8 cellular contexts compared by ENCODE assay signal in the genomic region with DNA sequence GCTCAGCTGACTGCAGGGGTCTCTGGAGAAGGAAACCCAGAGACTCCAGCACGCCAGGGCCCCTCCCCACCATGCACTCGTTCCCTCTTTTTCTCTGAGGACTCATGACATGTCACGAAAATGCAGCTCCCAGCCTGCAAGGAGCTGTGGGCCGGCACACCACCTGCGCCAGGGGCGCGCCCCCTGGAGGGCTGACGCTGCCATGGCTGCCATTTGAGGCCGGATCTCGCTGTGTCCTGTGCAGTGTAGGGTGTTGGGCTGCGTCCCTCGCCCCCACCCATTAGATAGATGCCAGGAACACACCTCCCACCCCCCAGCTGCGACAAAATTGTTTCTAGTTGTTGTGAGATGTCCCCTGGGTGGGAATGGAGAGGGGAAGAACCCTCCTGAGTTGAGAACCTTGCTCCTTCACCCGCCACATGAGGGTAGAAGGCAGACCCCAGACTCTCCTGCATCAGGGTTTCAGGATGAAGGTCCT. TPM values are rescaled to one million over a fixed set of nuclear protein-coding genes. Genes with fewer than 3 reads are reported as not detected.
DNase-seq lines count a peak whose midpoint lies in the region; ATAC-seq and TF ChIP-seq lines count a peak whose summit lies in the region.

No MANE protein-coding gene starts in this region.

- ATAC-seq in GM19035 (IDR thresholded peaks at IDR 0.05; ENCODE audit: unreplicated experiment) (peak; percentile 38), Panc1 (peak; percentile 67), psoas muscle (peak in 3 of 4 donors; percentile 15 to 38 (median 20)), aorta (ENCODE audit: low FRiP score) (no peak), GM19023 (IDR thresholded peaks at IDR 0.05; ENCODE audit: unreplicated experiment) (no peak)

- BruUV-seq in Panc1 (replicated peaks; lab: Mats Ljungman, UMichigan) = no TSS peak

- CTCF ChIA-PET in Panc1 (lab: Charles Lee) = interaction anchor here (0.7 to 1.1 kb wide), 4 partner anchors 9 to 156 kb away, joined by 4 to 5 read pairs (median 4); a partner anchor contains a TSS

- no peak overlapping the region for H3K4me3 ChIP-seq in Panc1 (ENCODE audit: low read depth in 2 of 2, low read length in 2 of 2)
- H3K4me3 ChIP-seq in psoas muscle = no peak overlapping the region
- no peak overlapping the region for H3K4me3 ChIP-seq in aorta (ENCODE audit: low read length in 2 of 2)

- in situ Hi-C loops in ACHN (cut with HindIII; ENCODE audit: low pct_ligation_motif_present, low pct_unique_long_range_greater_than_20kb, low sequenced_read_pairs) (no loop called here), Panc1 (cut with HindIII; ENCODE audit: low pct_unique_long_range_greater_than_20kb, low sequenced_read_pairs) (no loop called here)

- H3K36me3 ChIP-seq in Panc1 (ENCODE audit: control insufficient read depth, insufficient read depth, low read length) (peaks cover 3% of the 10 kb centered on the region; the same call in 1 of the 2 replicates), psoas muscle (ENCODE audit: insufficient read depth in 1 of 2, low read depth in 1 of 2) (peaks cover 0 to 12% of the 10 kb centered on the region in 2 donors), aorta (ENCODE audit: control insufficient read depth in 1 of 2, insufficient read depth in 2 of 2, low read length in 1 of 2) (no peaks in the 10 kb centered on the region)

- WGBS in psoas muscle, 3 donors = 26 to 43% (median 30%) methylated on average over 14 of the region's 14 CpGs
- WGBS in aorta, 2 donors = 40 to 43% methylated on average over 14 of the region's 14 CpGs

- peak; percentile 99 for TF ChIP-seq CTCF in Panc1 (IDR thresholded peaks at IDR 0.05)
- TF ChIP-seq CTCF in psoas muscle (IDR thresholded peaks at IDR 0.05) = peak; percentile 84

- H3K9me3 ChIP-seq in Panc1 (ENCODE audit: control insufficient read depth, insufficient read depth, low read depth, low read length) = no peaks in the 10 kb centered on the region
- H3K9me3 ChIP-seq in psoas muscle = no peaks in the 10 kb centered on the region
- no peaks in the 10 kb centered on the region for H3K9me3 ChIP-seq in aorta (ENCODE audit: control insufficient read depth, low read length)

- H3K27ac ChIP-seq in Panc1 (ENCODE audit: low read length) (peak overlapping the region; percentile 24; the same call in 1 of the 2 replicates), psoas muscle (peak overlapping the region; percentile 98), aorta (ENCODE audit: low read depth in 1 of 2, low read length in 2 of 2) (peak overlapping the region in 1 of 2 donors; percentile 42)

- intact Hi-C loops in Panc1 (cut with micrococcal nuclease; ENCODE audit: unreplicated experiment) = loop anchor here (5.0 kb wide), 1 partner anchor 64 kb away; no protein-coding TSS in a partner anchor
- intact Hi-C loops in head of caudate nucleus (cut with DNase I) = loop anchor here (5.0 to 10.0 kb wide), 2 partner anchors 64 to 78 kb away; no protein-coding TSS in a partner anchor
- intact Hi-C loops in psoas muscle (cut with DNase I) = loop anchor here in 1 of 2 donors (2.0 kb wide), 1 partner anchor 64 kb away; no protein-coding TSS in a partner anchor
- intact Hi-C loops in aorta (cut with DNase I) = loop anchor here in 1 of 2 donors (5.0 kb wide), 1 partner anchor 64 kb away; no protein-coding TSS in a partner anchor

- POLR2A ChIA-PET in Panc1 (lab: Charles Lee) = no interaction called here

- H3K27me3 ChIP-seq in Panc1 (ENCODE audit: control insufficient read depth, insufficient read depth, low read length) = no peaks in the 10 kb centered on the region
- H3K27me3 ChIP-seq in psoas muscle (ENCODE audit: insufficient read depth in 3 of 3, low read length in 2 of 3) = no peaks in the 10 kb centered on the region
- H3K27me3 ChIP-seq in aorta (ENCODE audit: control insufficient read depth in 1 of 2, insufficient read depth in 2 of 2, low read length in 1 of 2) = no peaks in the 10 kb centered on the region

- DNase-seq in ACHN = peak; percentile 68
- DNase-seq in Panc1 (ENCODE audit: low read depth, low spot score) = no peak
- DNase-seq in activated effector memory CD4-positive, alpha-beta T cell treated with Interleukin-2 at 50 U/mL for 16 hours = peak; percentile 68
- DNase-seq in head of caudate nucleus = peak; percentile 59 to 89 (median 78)
- DNase-seq in psoas muscle = peak; percentile 74 to 85
- peak; percentile 85 to 91 for DNase-seq in aorta

- H3K4me1 ChIP-seq in Panc1 (ENCODE audit: control insufficient read depth, insufficient read depth, low read length) (peaks cover 47% of the 10 kb centered on the region), psoas muscle (peaks cover 65% of the 10 kb centered on the region), aorta (ENCODE audit: control insufficient read depth in 1 of 2, insufficient read depth in 2 of 2, low read length in 2 of 2) (peaks cover 2 to 4% of the 10 kb centered on the region in 2 donors)

RNA-seq across cellular contexts. Expression of a gene that starts 8.2 kb away (rescaled TPM):
- total RNA-seq in Panc1 (2021; ENCODE audit: unreplicated experiment) = 204 TPM
- 313 TPM for polyA plus RNA-seq in Panc1 (2012; ENCODE audit: insufficient read length)
- 100 to 1,000 TPM; 134 to 313 (median 192) TPM for total RNA-seq in psoas muscle
- polyA plus RNA-seq in psoas muscle = 100 to 1,000 TPM in 2 of 3 donors, 10 to 100 TPM in 1; 61.7 to 181 (median 120) TPM
- total RNA-seq in aorta = 10 to 100 TPM; 67.7 to 69.9 TPM
- polyA plus RNA-seq in aorta = 10 to 100 TPM; 49.0 to 91.9 TPM

RNA-seq across cellular contexts. Expression of a gene that starts 10.3 kb away (rescaled TPM):
- total RNA-seq in Panc1 (2021; ENCODE audit: unreplicated experiment) = 153 TPM
- polyA plus RNA-seq in Panc1 (2012; ENCODE audit: insufficient read length) = 97.2 TPM
- 1 to 10 TPM in 3 of 4 donors, under 1 TPM in 1; 0.68 to 3.1 (median 2.3) TPM for total RNA-seq in psoas muscle
- 1 to 10 TPM in 2 of 3 donors, under 1 TPM in 1; 0.88 to 1.5 (median 1.1) TPM for polyA plus RNA-seq in psoas muscle
- total RNA-seq in aorta = 1 to 10 TPM; 2.4 to 3.8 TPM
- 1 to 10 TPM; 1.1 to 2.7 TPM for polyA plus RNA-seq in aorta

RNA-seq across cellular contexts. Expression of a gene that starts 10.6 kb away (rescaled TPM):
- total RNA-seq in Panc1 (2021; ENCODE audit: unreplicated experiment) (59.3 TPM), psoas muscle (10 to 100 TPM in 2 of 4 donors, 1 to 10 TPM in 2; 7.4 to 20.8 (median 12.1) TPM), aorta (10 to 100 TPM; 18.1 to 36.5 TPM)
- 38.3 TPM for polyA plus RNA-seq in Panc1 (2012; ENCODE audit: insufficient read length)
- polyA plus RNA-seq in psoas muscle (1 to 10 TPM; 8.1 to 9.9 (median 9.3) TPM), aorta (10 to 100 TPM; 22.2 to 45.4 TPM)

RNA-seq across cellular contexts. Expression of a gene that starts 30.4 kb away (rescaled TPM):
- total RNA-seq in Panc1 (2021; ENCODE audit: unreplicated experiment) (0.67 TPM), psoas muscle (not detected), aorta (not detected)
- polyA plus RNA-seq in Panc1 (2012; ENCODE audit: insufficient read length) = not detected
- polyA plus RNA-seq in psoas muscle (not detected), aorta (under 1 TPM in 1 of 2 donors, not detected in 1; 0.13 TPM)

RNA-seq across cellular contexts. Expression of a gene that starts 37.5 kb away (rescaled TPM):
- total RNA-seq in Panc1 (2021; ENCODE audit: unreplicated experiment) = 119 TPM
- polyA plus RNA-seq in Panc1 (2012; ENCODE audit: insufficient read length) = 53.0 TPM
- total RNA-seq in psoas muscle = under 1 TPM in 2 of 4 donors, not detected in 2; 0.12 to 0.34 TPM
- polyA plus RNA-seq in psoas muscle = under 1 TPM; 0.06 to 0.96 (median 0.23) TPM
- 1 to 10 TPM in 1 of 2 donors, under 1 TPM in 1; 0.65 to 2.8 TPM for total RNA-seq in aorta
- 1 to 10 TPM in 1 of 2 donors, under 1 TPM in 1; 0.10 to 3.4 TPM for polyA plus RNA-seq in aorta

Comparison
In these comparisons a context has a peak if more than half of its experiments do, and no peak if none do; other contexts are left out.
1. ATAC-seq: peak in GM19035 (single experiment), Panc1 (single experiment) and psoas muscle (3 of 4); none in aorta (single experiment) and GM19023 (single experiment).
2. RNA of a gene that starts 10.3 kb away (total RNA-seq): 153 TPM in Panc1 (single experiment); 2.4 to 3.8 TPM in aorta and 0.68 to 3.1 TPM in psoas muscle; every median in the first group is over 10 times any median in the second.